14 cellular contexts compared by ENCODE assay signal in the genomic region with DNA sequence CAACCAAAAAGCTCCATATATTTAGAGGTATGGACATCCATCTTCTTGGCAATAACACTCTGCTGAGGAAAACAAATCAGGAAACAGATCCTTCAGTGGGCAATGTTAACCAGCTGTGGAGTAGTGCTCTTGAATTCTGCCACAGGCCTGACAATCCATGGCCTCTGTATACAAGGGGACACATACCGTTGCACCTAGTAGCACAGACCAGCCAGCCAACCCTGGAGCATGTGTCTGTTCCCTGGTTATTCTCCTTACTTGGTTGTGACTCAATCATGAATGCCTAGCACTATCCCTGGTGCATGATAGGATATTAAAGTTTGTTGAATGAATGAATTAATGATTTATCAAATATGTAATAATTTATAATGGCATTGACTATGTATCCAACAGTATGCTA.
A peak's percentile ranks its signal among the peaks of the same experiment; 100 is the strongest.
DNase-seq lines count a peak whose midpoint lies in the region; ATAC-seq and TF ChIP-seq lines count a peak whose summit lies in the region.
"Had no signal": no experiment of that assay in that cellular context is flagged by ENCODE, and none has a peak within 500 bp of the region (broad histone marks: within the 10 kb centered on the region; RNA-seq: fewer than 3 reads in every experiment).

No MANE protein-coding gene starts in this region.

- H3K36me3 ChIP-seq in IMR-90 (ENCODE audit: control insufficient read depth, insufficient read depth, low read length) (no peaks in the 10 kb centered on the region), heart right ventricle (no peaks in the 10 kb centered on the region), thyroid gland (no peaks in the 10 kb centered on the region), adrenal gland (replicated peaks in 1 of 2) (no peaks in the 10 kb centered on the region)
- H3K36me3 ChIP-seq: BE2C, HAP-1 had no signal

- H3K4ac ChIP-seq in IMR-90 (ENCODE audit: low read depth, low read length), result peak overlapping the region; percentile 43; the same call in 1 of the 2 replicates

- H3K27ac Mint-ChIP-seq in activated CD4-positive, alpha-beta memory T cell treated with anti-CD3 and anti-CD28 coated beads for 36 hours, result no peak overlapping the region
- H3K27ac Mint-ChIP-seq: CD4-positive, alpha-beta memory T cell had no signal

- H3K18ac ChIP-seq in IMR-90 (ENCODE audit: low read depth, low read length), result no peak overlapping the region

- CTCF ChIA-PET in IMR-90 (lab: Yijun Ruan, JAX), result interaction anchor here (1.0 kb wide), 1 partner anchor 11 kb away, joined by 3 read pairs; no protein-coding TSS in a partner anchor
- CTCF ChIA-PET in activated CD4-positive, alpha-beta memory T cell treated with anti-CD3 and anti-CD28 coated beads for 36 hours (lab: Charles Lee), result no interaction called here

- no peak for DNase-seq in IMR-90
- peak; percentile 5 for DNase-seq in cerebellar cortex (ENCODE audit: low spot score)
- DNase-seq in heart right ventricle, result no peak
- DNase-seq in thyroid gland, result peak; percentile 80 to 85
- DNase-seq in posterior vena cava (ENCODE audit: low spot score), result no peak
- no peak for DNase-seq in activated CD4-positive, alpha-beta memory T cell treated with anti-CD3 and anti-CD28 coated beads for 36 hours
- DNase-seq in adrenal gland, result no peak
- DNase-seq: BE2C; CD4-positive, alpha-beta memory T cell; DMS79 treated with DMSO at 0.1 percent for 48 hours; EL; GDM1 had no signal

- POLR2A ChIA-PET in IMR-90 (lab: Charles Lee; ENCODE audit: unreplicated experiment), result no interaction called here
- POLR2A ChIA-PET in activated CD4-positive, alpha-beta memory T cell treated with anti-CD3 and anti-CD28 coated beads for 36 hours (lab: Charles Lee), result no interaction called here

- H2AK9ac ChIP-seq in IMR-90 (replicated peaks; ENCODE audit: low read depth, low read length, poor library complexity), result no peak overlapping the region

- no peak overlapping the region for H3K4me3 ChIP-seq in IMR-90 (ENCODE audit: insufficient read depth, low read depth, low read length)
- no peak overlapping the region for H3K4me3 ChIP-seq in heart right ventricle
- H3K4me3 ChIP-seq in thyroid gland (replicated peaks in 1 of 3), result no peak overlapping the region
- no peak overlapping the region for H3K4me3 ChIP-seq in adrenal gland
- H3K4me3 ChIP-seq: HAP-1 had no signal

- no peak overlapping the region for H2BK5ac ChIP-seq in IMR-90 (ENCODE audit: low read depth, low read length, poor library complexity, severe bottlenecking)

- H4K5ac ChIP-seq in IMR-90 (ENCODE audit: low read depth, low read length), result no peak overlapping the region

- no peaks in the 10 kb centered on the region for H4K20me1 ChIP-seq in IMR-90 (ENCODE audit: insufficient read depth, low read length)

- TF ChIP-seq CTCF in IMR-90 (conservative IDR thresholded peaks at IDR 0.05; ENCODE audit: low read depth, low read length) (no peak), heart right ventricle (IDR thresholded peaks at IDR 0.05) (no peak), thyroid gland (IDR thresholded peaks at IDR 0.05) (no peak), adrenal gland (IDR thresholded peaks at IDR 0.05) (no peak)

- no peaks in the 10 kb centered on the region for H3K9me1 ChIP-seq in IMR-90 (ENCODE audit: insufficient read depth, low read length)

- H3K4me3 Mint-ChIP-seq in activated CD4-positive, alpha-beta memory T cell treated with anti-CD3 and anti-CD28 coated beads for 36 hours, result no peak overlapping the region
- H3K4me3 Mint-ChIP-seq: CD4-positive, alpha-beta memory T cell had no signal

- no peak overlapping the region for H3K23ac ChIP-seq in IMR-90 (ENCODE audit: low read depth, low read length)

- no peak overlapping the region for H2BK120ac ChIP-seq in IMR-90 (ENCODE audit: low read depth, low read length)

- no peak for TF ChIP-seq RAD21 in IMR-90 (IDR thresholded peaks at IDR 0.05; ENCODE audit: low read length)

- no peak overlapping the region for H3K56ac ChIP-seq in IMR-90 (ENCODE audit: extremely low read depth, insufficient read depth, low read length)

- TF ChIP-seq POLR2A in IMR-90 (IDR thresholded peaks at IDR 0.05; ENCODE audit: low read depth, low read length) (no peak), thyroid gland (IDR thresholded peaks at IDR 0.05) (no peak), adrenal gland (IDR thresholded peaks at IDR 0.05) (no peak)

- H2AK5ac ChIP-seq in IMR-90 (ENCODE audit: low read depth, low read length), result no peak overlapping the region; the same call in 1 of the 2 replicates

- in situ Hi-C loops in IMR-90 (cut with MboI; ENCODE audit: low sequenced_read_pairs), result no loop called here

- H3K4me1 ChIP-seq in IMR-90 (ENCODE audit: control insufficient read depth, insufficient read depth, low read length) (peaks cover 3% of the 10 kb centered on the region; the same call in 1 of the 2 replicates), heart right ventricle (peaks cover 0 to 23% (median 9%) of the 10 kb centered on the region in 9 donors), thyroid gland (peaks cover 32 to 38% of the 10 kb centered on the region in 2 donors), adrenal gland (replicated peaks in 1 of 2) (peaks cover 0 to 5% of the 10 kb centered on the region in 2 donors)
- H3K4me1 ChIP-seq: BE2C, HAP-1 had no signal

- peak overlapping the region; percentile 52; the same call in 1 of the 2 replicates for H2BK20ac ChIP-seq in IMR-90 (ENCODE audit: low read depth, low read length)

- no peak overlapping the region for H4K8ac ChIP-seq in IMR-90 (ENCODE audit: low read depth in 2 of 2, low read length in 2 of 2)

- H3K27me3 Mint-ChIP-seq in activated CD4-positive, alpha-beta memory T cell treated with anti-CD3 and anti-CD28 coated beads for 36 hours, result peaks cover 8% of the 10 kb centered on the region

- ATAC-seq in IMR-90 (ENCODE audit: low read depth), result no peak
- ATAC-seq in heart right ventricle, result peak in 6 of 8 donors; percentile 37 to 70 (median 68)

- H3K27me3 ChIP-seq in IMR-90 (ENCODE audit: control insufficient read depth, insufficient read depth, low read length) (no peaks in the 10 kb centered on the region; the same call in 1 of the 2 replicates), heart right ventricle (no peaks in the 10 kb centered on the region), thyroid gland (no peaks in the 10 kb centered on the region), adrenal gland (no peaks in the 10 kb centered on the region)
- H3K27me3 ChIP-seq: BE2C had no signal

- H3K4me1 Mint-ChIP-seq in activated CD4-positive, alpha-beta memory T cell treated with anti-CD3 and anti-CD28 coated beads for 36 hours (ENCODE audit: low read depth), result no peaks in the 10 kb centered on the region
- H3K4me1 Mint-ChIP-seq: CD4-positive, alpha-beta memory T cell had no signal

- BruUV-seq in IMR-90 (replicated peaks; lab: Mats Ljungman, UMichigan), result no TSS peak

- H3K9me3 ChIP-seq in IMR-90 (ENCODE audit: control insufficient read depth, insufficient read depth, low read length) (no peaks in the 10 kb centered on the region), heart right ventricle (peaks cover 0 to 2% (median 0%) of the 10 kb centered on the region in 11 donors), thyroid gland (no peaks in the 10 kb centered on the region), adrenal gland (replicated peaks in 1 of 3) (no peaks in the 10 kb centered on the region)
- H3K9me3 ChIP-seq: BE2C, HAP-1 had no signal

- no peak overlapping the region for H2BK15ac ChIP-seq in IMR-90 (ENCODE audit: low read depth, low read length)

- H4K91ac ChIP-seq in IMR-90 (ENCODE audit: insufficient read depth, low read depth, low read length), result no peak overlapping the region

- H3K9me3 Mint-ChIP-seq in activated CD4-positive, alpha-beta memory T cell treated with anti-CD3 and anti-CD28 coated beads for 36 hours, result no peaks in the 10 kb centered on the region

- H3K9ac ChIP-seq in IMR-90 (ENCODE audit: low read depth, low read length), result no peak overlapping the region

- no CpG with 5 or more reads among the region's 1 CpG for WGBS in IMR-90 (ENCODE audit: extremely low coverage in 2 of 2, insufficient read length in 1 of 2), 2 experiments
- 30 to 51% methylated on average over 1 of the region's 1 CpG for WGBS in heart right ventricle, 2 donors
- WGBS in thyroid gland, 2 donors, result 33 to 40% methylated on average over 1 of the region's 1 CpG
- WGBS in adrenal gland, 4 donors, result 80 to 100% (median 92%) methylated on average over 1 of the region's 1 CpG

- intact Hi-C loops in IMR-90 (cut with micrococcal nuclease), result no loop called here
- intact Hi-C loops in heart right ventricle (cut with DNase I), result no loop called here
- intact Hi-C loops in thyroid gland (cut with DNase I), result no loop called here
- intact Hi-C loops in posterior vena cava (cut with DNase I), result no loop called here
- intact Hi-C loops in activated CD4-positive, alpha-beta memory T cell treated with anti-CD3 and anti-CD28 coated beads for 36 hours (cut with micrococcal nuclease), result no loop called here
- intact Hi-C loops in adrenal gland (cut with DNase I), result no loop called here

- no peaks in the 10 kb centered on the region for H3K79me1 ChIP-seq in IMR-90 (ENCODE audit: low read depth in 1 of 2, low read length in 2 of 2)

- no peak overlapping the region for H2AFZ ChIP-seq in IMR-90 (replicated peaks; ENCODE audit: low read length, poor library complexity)

- H3K14ac ChIP-seq in IMR-90 (replicated peaks; ENCODE audit: low read depth, low read length), result no peak overlapping the region

- no peaks in the 10 kb centered on the region for H3K36me3 Mint-ChIP-seq in activated CD4-positive, alpha-beta memory T cell treated with anti-CD3 and anti-CD28 coated beads for 36 hours
- H3K36me3 Mint-ChIP-seq: CD4-positive, alpha-beta memory T cell had no signal

- no peak overlapping the region for H3K4me2 ChIP-seq in IMR-90 (ENCODE audit: low read depth, low read length)

- dilution Hi-C loops in IMR-90 (cut with HindIII; ENCODE audit: low sequenced_read_pairs, unreplicated experiment), result no loop called here

- H3K27ac ChIP-seq in IMR-90 (ENCODE audit: insufficient read depth, low read length) (no peak overlapping the region), heart right ventricle (peak overlapping the region in 4 of 10 donors; percentile 30 to 59 (median 44)), thyroid gland (peak overlapping the region; percentile 77 to 84 (median 81)), adrenal gland (no peak overlapping the region)
- H3K27ac ChIP-seq: C4-2B had no signal

TF ChIP-seq in IMR-90, 13 proteins besides CTCF, POLR2A, EP300 and RAD21 (continues in another document):
- no peak for TF ChIP-seq FOS (IDR thresholded peaks at IDR 0.05; ENCODE audit: low read depth, low read length)
- no peak for TF ChIP-seq MAFK (IDR thresholded peaks at IDR 0.05; ENCODE audit: low read depth, low read length)
- TF ChIP-seq BHLHE40 (IDR thresholded peaks at IDR 0.05; ENCODE audit: low read depth, low read length), result no peak
- TF ChIP-seq MXI1 (IDR thresholded peaks at IDR 0.05; ENCODE audit: borderline replicate concordance, low read depth, low read length), result no peak
- TF ChIP-seq MAZ (IDR thresholded peaks at IDR 0.05; ENCODE audit: borderline replicate concordance, low read depth, low read length), result no peak
- no peak for TF ChIP-seq RCOR1 (IDR thresholded peaks at IDR 0.05; ENCODE audit: insufficient replicate concordance, low read length)
- no peak for TF ChIP-seq NFE2L2 (IDR thresholded peaks at IDR 0.05; ENCODE audit: low read depth, low read length)

Comparison
In these comparisons a context has a peak if more than half of its experiments do, and no peak if none do; other contexts are left out.
1. DNase-seq: peak in cerebellar cortex (single experiment) and thyroid gland (2 of 2); none in IMR-90 (single experiment), heart right ventricle (0 of 2), posterior vena cava (single experiment), activated CD4-positive, alpha-beta memory T cell treated with anti-CD3 and anti-CD28 coated beads for 36 hours (single experiment) and adrenal gland (0 of 7).
2. H3K27ac ChIP-seq: peak in thyroid gland (3 of 3); none in IMR-90 (single experiment) and adrenal gland (0 of 5).